Comparison of ENCODE assay signal across 15 cellular contexts in genomic region chr4:4980818-4981217, GRCh38. TPM values are rescaled to one million over a fixed set of nuclear protein-coding genes. Genes with fewer than 3 reads are reported as not detected.
DNase-seq lines count a peak whose midpoint lies in the region; ATAC-seq and TF ChIP-seq lines count a peak whose summit lies in the region.
"Had no signal": no experiment of that assay in that cellular context is flagged by ENCODE, and none has a peak within 500 bp of the region (broad histone marks: within the 10 kb centered on the region; RNA-seq: fewer than 3 reads in every experiment).

No MANE protein-coding gene starts in this region.

- no peak overlapping the region for H3K4me3 ChIP-seq in heart right ventricle
- H3K4me3 ChIP-seq: BLaER1 treated with 17β-estradiol and CSF1 and Interleukin-3, amounts not matched to agents 10 nM and 100 nM had no signal

- peak; percentile 25 to 73 for ATAC-seq in left cardiac atrium
- ATAC-seq in heart right ventricle: no peak
- ATAC-seq in omental fat pad (ENCODE audit: low FRiP score): peak; percentile 38
- no peak for ATAC-seq in HG03571 (IDR thresholded peaks at IDR 0.05; ENCODE audit: unreplicated experiment)
- ATAC-seq in HG03039 (IDR thresholded peaks at IDR 0.05; ENCODE audit: unreplicated experiment): no peak
- ATAC-seq: HCT116 had no signal

- H3K27ac ChIP-seq in heart right ventricle: no peak overlapping the region
- H3K27ac ChIP-seq: BLaER1 treated with 17β-estradiol and CSF1 and Interleukin-3, amounts not matched to agents 10 nM and 100 nM had no signal

- 60 to 69% methylated on average over 10 of the region's 10 CpGs for WGBS in heart right ventricle, 2 donors

- TF ChIP-seq CTCF in heart right ventricle (IDR thresholded peaks at IDR 0.05): no peak
- TF ChIP-seq CTCF in omental fat pad (IDR thresholded peaks at IDR 0.05): no peak

- no peaks in the 10 kb centered on the region for H3K4me1 ChIP-seq in heart right ventricle
- H3K4me1 ChIP-seq: BLaER1 treated with 17β-estradiol and CSF1 and Interleukin-3, amounts not matched to agents 10 nM and 100 nM had no signal

- H3K9me3 ChIP-seq in heart right ventricle: peaks cover 0 to 2% (median 0%) of the 10 kb centered on the region in 11 donors

- H3K36me3 ChIP-seq in heart right ventricle: no peaks in the 10 kb centered on the region
- H3K36me3 ChIP-seq: BLaER1 treated with 17β-estradiol and CSF1 and Interleukin-3, amounts not matched to agents 10 nM and 100 nM had no signal

- intact Hi-C loops in left cardiac atrium (cut with DNase I) (no loop called here), heart right ventricle (cut with DNase I) (no loop called here)

- H3K27me3 ChIP-seq in heart right ventricle: no peaks in the 10 kb centered on the region
- H3K27me3 ChIP-seq: BLaER1 treated with 17β-estradiol and CSF1 and Interleukin-3, amounts not matched to agents 10 nM and 100 nM had no signal

- DNase-seq in left cardiac atrium: no peak
- no peak for DNase-seq in heart right ventricle
- DNase-seq in fibroblast of the conjunctiva (ENCODE audit: low read depth): peak; percentile 8
- DNase-seq in omental fat pad (ENCODE audit: low spot score): no peak
- DNase-seq in stimulated activated CD4-positive, alpha-beta T cell treated with anti-CD3 and anti-CD28 coated beads, Interleukin-2, amount 100 ng/mL, for 24 hours: no peak
- DNase-seq: ACHN; CD4-positive, CD25-positive, alpha-beta regulatory T cell; DMS53; GF-D8 had no signal

RNA-seq across cellular contexts. Expression of gene CYTL1, which starts 38.4 kb away (rescaled TPM):
- total RNA-seq in left cardiac atrium (1 to 10 TPM in 1 of 2 donors, under 1 TPM in 1; 0.34 to 1.4 TPM), heart right ventricle (under 1 TPM in 5 of 10 donors, not detected in 5; 0.24 to 0.95 (median 0.55) TPM), omental fat pad (1 to 10 TPM in 2 of 4 donors, under 1 TPM in 1, not detected in 1; 0.46 to 1.1 (median 1.1) TPM)
- under 1 TPM in 1 of 2 donors, not detected in 1; 0.20 TPM for polyA plus RNA-seq in heart right ventricle
- total RNA-seq: A172, HT-29 had no signal
- polyA plus RNA-seq: CD4-positive, CD25-positive, alpha-beta regulatory T cell had no signal

Comparison
In these comparisons a context has a peak if more than half of its experiments do, and no peak if none do; other contexts are left out.
1. ATAC-seq: peak in left cardiac atrium (2 of 2) and omental fat pad (single experiment); none in heart right ventricle (0 of 8), HG03571 (single experiment) and HG03039 (single experiment).